Comparison of ENCODE assay signal across 8 cellular contexts in the genomic region with DNA sequence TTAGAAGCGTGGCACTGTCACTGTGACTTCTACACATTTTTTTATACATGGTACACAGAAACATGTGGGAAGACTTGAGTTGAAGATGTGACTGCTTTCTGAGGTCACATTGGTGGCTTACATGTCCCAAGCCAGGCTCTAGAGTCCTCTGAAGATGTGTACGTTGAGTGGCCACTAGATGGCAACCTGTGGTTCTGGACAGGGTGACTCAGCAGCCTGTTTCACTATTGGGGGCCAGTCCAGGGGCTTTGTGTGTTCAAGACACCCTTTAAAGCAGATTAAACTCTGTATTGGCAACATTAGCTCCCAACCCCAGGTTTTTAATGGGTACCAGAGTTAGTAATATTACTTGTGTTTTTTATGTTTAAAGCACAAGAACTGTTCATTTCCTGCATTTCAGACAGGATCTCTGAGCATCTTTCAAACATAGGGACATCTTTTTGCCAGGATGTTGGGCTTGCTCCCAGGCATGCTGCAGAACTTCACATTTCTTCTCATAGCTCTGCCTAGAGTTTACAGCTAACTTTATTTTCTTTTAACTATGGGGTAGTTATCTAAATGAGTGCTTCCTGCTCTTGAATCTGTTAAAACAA. TPM values are rescaled to one million over a fixed set of nuclear protein-coding genes. Genes with fewer than 3 reads are reported as not detected.
A peak's percentile ranks its signal among the peaks of the same experiment; 100 is the strongest.
DNase-seq lines count a peak whose midpoint lies in the region; ATAC-seq lines count a peak whose summit lies in the region.

No MANE protein-coding gene starts in this region.

- H3K4me1 Mint-ChIP-seq in activated CD8-positive, alpha-beta T cell treated with anti-CD3 and anti-CD28 coated beads, Interleukin-2, amount 10 ng/mL, durations not matched to agents 7 days and 5 days (ENCODE audit: low read depth) = peaks cover 23% of the 10 kb centered on the region

- peak; percentile 49 for DNase-seq in CMK (ENCODE audit: low read depth)
- peak; percentile 84 for DNase-seq in NCI-H82 (lab: John Stamatoyannopoulos, UW)
- DNase-seq in activated CD8-positive, alpha-beta T cell treated with anti-CD3 and anti-CD28 coated beads, Interleukin-2, amount 10 ng/mL, durations not matched to agents 7 days and 5 days = peak; percentile 69
- DNase-seq in epidermal melanocyte (ENCODE audit: insufficient read length, low spot score) = peak; percentile 69
- DNase-seq in myocyte (ENCODE audit: low read depth) = peak; percentile 82
- DNase-seq in stimulated activated naive CD4-positive, alpha-beta T cell (lab: John Stamatoyannopoulos, UW) = peak in 4 of 6 experiments; percentile 1 to 31 (median 22)

- no peaks in the 10 kb centered on the region for H3K9me3 Mint-ChIP-seq in activated CD8-positive, alpha-beta T cell treated with anti-CD3 and anti-CD28 coated beads, Interleukin-2, amount 10 ng/mL, durations not matched to agents 7 days and 5 days (ENCODE audit: insufficient read depth)

- H3K4me3 Mint-ChIP-seq in activated CD8-positive, alpha-beta T cell treated with anti-CD3 and anti-CD28 coated beads, Interleukin-2, amount 10 ng/mL, durations not matched to agents 7 days and 5 days = no peak overlapping the region

- POLR2A ChIA-PET in activated CD8-positive, alpha-beta T cell treated with anti-CD3 and anti-CD28 coated beads, Interleukin-2, amount 10 ng/mL, durations not matched to agents 7 days and 5 days (lab: Charles Lee) = interaction anchor here (0.5 kb wide), 1 partner anchor 161 kb away, joined by 5 read pairs; no protein-coding TSS in a partner anchor

- peaks cover 26% of the 10 kb centered on the region for H3K36me3 Mint-ChIP-seq in activated CD8-positive, alpha-beta T cell treated with anti-CD3 and anti-CD28 coated beads, Interleukin-2, amount 10 ng/mL, durations not matched to agents 7 days and 5 days (ENCODE audit: low read depth)

- no peaks in the 10 kb centered on the region for H3K27me3 Mint-ChIP-seq in activated CD8-positive, alpha-beta T cell treated with anti-CD3 and anti-CD28 coated beads, Interleukin-2, amount 10 ng/mL, durations not matched to agents 7 days and 5 days (ENCODE audit: low read depth)

- CTCF ChIA-PET in activated CD8-positive, alpha-beta T cell treated with anti-CD3 and anti-CD28 coated beads, Interleukin-2, amount 10 ng/mL, durations not matched to agents 7 days and 5 days (lab: Charles Lee) = interaction anchor here (0.6 to 2.9 kb wide), 20 partner anchors 8 to 141 kb away, joined by 3 to 16 read pairs (median 4); a partner anchor contains a TSS

- H3K27ac Mint-ChIP-seq in activated CD8-positive, alpha-beta T cell treated with anti-CD3 and anti-CD28 coated beads, Interleukin-2, amount 10 ng/mL, durations not matched to agents 7 days and 5 days = no peak overlapping the region

- ATAC-seq in GM19351 (IDR thresholded peaks at IDR 0.05; ENCODE audit: unreplicated experiment) (peak; percentile 99), HG03439 (IDR thresholded peaks at IDR 0.05; ENCODE audit: unreplicated experiment) (peak; percentile 99)
- ATAC-seq in activated CD8-positive, alpha-beta T cell treated with anti-CD3 and anti-CD28 coated beads, Interleukin-2, amount 10 ng/mL, durations not matched to agents 7 days and 5 days = peak; percentile 99

RNA-seq across cellular contexts. Expression of a gene that starts 53.0 kb away (rescaled TPM):
- total RNA-seq in activated CD8-positive, alpha-beta T cell treated with anti-CD3 and anti-CD28 coated beads, Interleukin-2, amount 10 ng/mL, durations not matched to agents 7 days and 5 days = 10 to 100 TPM; 31.9 to 34.9 TPM
- total RNA-seq in myocyte = 26.4 and 36.8 TPM in 2 replicates
- 31.6 TPM for polyA plus RNA-seq in myocyte (2012)

Comparison
In these comparisons a context has a peak if more than half of its experiments do, and no peak if none do; other contexts are left out.
1. Peak in every context shown above with its lines: DNase-seq and ATAC-seq.
2. DNase-seq: peak in every context shown above with its lines; median percentile 84 in NCI-H82; 82 in myocyte; 69 in activated CD8-positive, alpha-beta T cell treated with anti-CD3 and anti-CD28 coated beads, Interleukin-2, amount 10 ng/mL, durations not matched to agents 7 days and 5 days; 69 in epidermal melanocyte; 49 in CMK; 22 in stimulated activated naive CD4-positive, alpha-beta T cell.